ENCODE assay signal across 20 cellular contexts in genomic region chr5:541148-541887, GRCh38. TPM values are rescaled to one million over a fixed set of nuclear protein-coding genes. Genes with fewer than 3 reads are reported as not detected.
DNase-seq lines count a peak whose midpoint lies in the region; ATAC-seq and TF ChIP-seq lines count a peak whose summit lies in the region.
"Had no signal": no experiment of that assay in that cellular context is flagged by ENCODE, and none has a peak within 500 bp of the region (broad histone marks: within the 10 kb centered on the region; RNA-seq: fewer than 3 reads in every experiment).

No MANE protein-coding gene starts in this region.

- H3K36me3 Mint-ChIP-seq in H9 (ENCODE audit: insufficient read depth in 1 of 3, low read depth in 3 of 3), result no peaks in the 10 kb centered on the region
- H3K36me3 Mint-ChIP-seq in glutamatergic neuron (ENCODE audit: unreplicated experiment), result no peaks in the 10 kb centered on the region
- H3K36me3 Mint-ChIP-seq: activated naive CD4-positive, alpha-beta T cell treated with anti-CD3 and anti-CD28 coated beads, Interleukin-2, amount 50 U/mL, for 72 hours; brain had no signal

- H3K18ac ChIP-seq in H9 (ENCODE audit: insufficient read length, low read depth, low read length), result no peak overlapping the region
- H3K18ac ChIP-seq in neuronal stem cell (ENCODE audit: low read length), result peak overlapping the region; percentile 64

- no peak overlapping the region for H2BK20ac ChIP-seq in H9 (ENCODE audit: low read depth, low read length, poor library complexity, severe bottlenecking)

- peaks cover 44% of the 10 kb centered on the region for H3K27me3 Mint-ChIP-seq in H9 (ENCODE audit: low read depth)
- H3K27me3 Mint-ChIP-seq in glutamatergic neuron (ENCODE audit: unreplicated experiment), result peaks cover 3% of the 10 kb centered on the region

- H3K23me2 ChIP-seq in H9 (ENCODE audit: insufficient read length, low read depth, low read length, poor library complexity, severe bottlenecking), result no peaks in the 10 kb centered on the region

- H3K27ac Mint-ChIP-seq in H9 (no peak overlapping the region), glutamatergic neuron (ENCODE audit: unreplicated experiment) (no peak overlapping the region)
- H3K27ac Mint-ChIP-seq: activated naive CD4-positive, alpha-beta T cell treated with anti-CD3 and anti-CD28 coated beads, Interleukin-2, amount 50 U/mL, for 72 hours had no signal

- H4K91ac ChIP-seq in H9 (ENCODE audit: insufficient read length, low read depth, low read length) (no peak overlapping the region), neuronal stem cell (ENCODE audit: low read depth, low read length, poor library complexity) (no peak overlapping the region)

- no peak overlapping the region for H2BK5ac ChIP-seq in H9 (ENCODE audit: insufficient read length, low read length)
- H2BK5ac ChIP-seq in neuronal stem cell (ENCODE audit: low read length), result no peak overlapping the region

- H3K36me3 ChIP-seq in neuronal stem cell (replicated peaks in 1 of 2; ENCODE audit: control insufficient read depth in 2 of 2, insufficient read depth in 2 of 2, low read length in 2 of 2), result no peaks in the 10 kb centered on the region

- no peak overlapping the region for H3K4ac ChIP-seq in H9 (ENCODE audit: low read depth, low read length)
- H3K4ac ChIP-seq in neuronal stem cell (ENCODE audit: low read length), result no peak overlapping the region

- no peaks in the 10 kb centered on the region for H3K79me2 ChIP-seq in H9 (ENCODE audit: insufficient read depth, low read length)

- H3K9ac ChIP-seq in H9 (ENCODE audit: extremely low read depth, insufficient read length, low read length), result no peak overlapping the region
- H3K9ac ChIP-seq in neuronal stem cell (ENCODE audit: low read depth, low read length, poor library complexity), result no peak overlapping the region

- H2AFZ ChIP-seq in H9 (ENCODE audit: low read length), result no peak overlapping the region
- H2AFZ ChIP-seq in neuronal stem cell (ENCODE audit: low read length), result no peak overlapping the region
- H2AFZ ChIP-seq: PC-9 had no signal

- no peak overlapping the region for H4K5ac ChIP-seq in H9 (ENCODE audit: insufficient read length, low read depth, low read length)

- H3K79me1 ChIP-seq in H9 (ENCODE audit: insufficient read depth, low read depth, low read length, poor library complexity, severe bottlenecking) (no peaks in the 10 kb centered on the region), neuronal stem cell (ENCODE audit: low read depth, low read length) (peaks cover 3% of the 10 kb centered on the region)

- H3K4me1 Mint-ChIP-seq in H9, result peaks cover 0 to 5% of the 10 kb centered on the region in 2 experiments; a peak in 1 of 4 replicates
- H3K4me1 Mint-ChIP-seq in glutamatergic neuron (ENCODE audit: low read depth, unreplicated experiment), result peaks cover 1% of the 10 kb centered on the region

- H3K4me3 ChIP-seq in neuronal stem cell (ENCODE audit: low read length in 2 of 2), result no peak overlapping the region
- H3K4me3 ChIP-seq: PC-9, SK-N-MC had no signal

- H2BK12ac ChIP-seq in H9 (ENCODE audit: insufficient read length, low read depth, low read length) (no peak overlapping the region), neuronal stem cell (ENCODE audit: low read length) (no peak overlapping the region)

- H3K4me2 ChIP-seq in H9 (ENCODE audit: insufficient read depth, insufficient read length, low read length) (no peak overlapping the region), neuronal stem cell (ENCODE audit: insufficient read depth, low read length, poor library complexity, severe bottlenecking) (no peak overlapping the region)
- H3K4me2 ChIP-seq: PC-9 had no signal

- no peak for TF ChIP-seq CTCF in H9 (conservative IDR thresholded peaks at IDR 0.05)
- TF ChIP-seq CTCF in glutamatergic neuron (IDR thresholded peaks at IDR 0.05; ENCODE audit: partially characterized antibody, unreplicated experiment), result no peak

- H3K4me1 ChIP-seq in H9 (ENCODE audit: insufficient read depth, low read length) (no peaks in the 10 kb centered on the region), neuronal stem cell (ENCODE audit: control insufficient read depth in 2 of 2, insufficient read depth in 1 of 2, low read depth in 1 of 2, low read length in 2 of 2) (peaks cover 10% of the 10 kb centered on the region in 2 donors)

- no peak overlapping the region for H3K4me3 Mint-ChIP-seq in H9
- no peak overlapping the region for H3K4me3 Mint-ChIP-seq in glutamatergic neuron (ENCODE audit: unreplicated experiment)

- no peak overlapping the region for H3K27ac ChIP-seq in H9 (ENCODE audit: insufficient read length, low read depth, low read length)
- no peak overlapping the region for H3K27ac ChIP-seq in neuronal stem cell (replicated peaks; ENCODE audit: low read length)
- H3K27ac ChIP-seq: 22Rv1, PC-9, SK-N-MC had no signal

- no peak overlapping the region for H2BK15ac ChIP-seq in H9 (ENCODE audit: low read depth, low read length)
- H2BK15ac ChIP-seq in neuronal stem cell (ENCODE audit: low read length), result no peak overlapping the region

- H3K14ac ChIP-seq in H9 (ENCODE audit: insufficient read depth, low read length), result no peak overlapping the region
- H3K14ac ChIP-seq in neuronal stem cell (ENCODE audit: low read length), result no peak overlapping the region

- H3K27me3 ChIP-seq in H9 (ENCODE audit: insufficient read depth, low read length) (no peaks in the 10 kb centered on the region), neuronal stem cell (ENCODE audit: control insufficient read depth in 3 of 3, insufficient read depth in 3 of 3, low read depth in 1 of 3, low read length in 3 of 3) (peaks cover 0 to 54% (median 0%) of the 10 kb centered on the region in 3 experiments)

- peak; percentile 37 for DNase-seq in activated CD4-positive, CD25-positive, alpha-beta regulatory T cell treated with anti-CD3 and anti-CD28 coated beads, Interleukin-2, amount 50 U/mL, for 72 hours
- peak; percentile 71 for DNase-seq in H9
- peak; percentile 8 for DNase-seq in glutamatergic neuron
- DNase-seq in neuronal stem cell (ENCODE audit: low spot score), result no peak
- DNase-seq in COLO668 (lab: John Stamatoyannopoulos, UW; ENCODE audit: unreplicated experiment), result no peak
- DNase-seq: activated CD4-positive, CD25-positive, alpha-beta regulatory T cell; cortex of kidney; NCI-H1436 treated with DMSO at 0.1 percent for 48 hours; NCI-H2171 treated with DMSO at 0.1 percent for 48 hours; NCI-H748 treated with DMSO at 0.1 percent for 48 hours; occipital lobe; PC-9; stimulated activated CD4-positive, alpha-beta T cell treated with anti-CD3 and anti-CD28 coated beads, Interleukin-4, amount 100 ng/mL, for 1 hour had no signal

- H3K56ac ChIP-seq in H9 (ENCODE audit: insufficient read length, low read depth, low read length), result no peak overlapping the region

- no peak overlapping the region for H3T11ph ChIP-seq in H9 (ENCODE audit: low read length)

- no CpG with 5 or more reads among the region's 16 CpGs for WGBS in H9 (ENCODE audit: extremely low coverage, insufficient read length, low lambda C conversion rate)
- no CpG with 5 or more reads among the region's 16 CpGs for WGBS in neuronal stem cell (ENCODE audit: extremely low coverage in 2 of 2, insufficient read length in 2 of 2, insufficient replicate concordance in 1 of 2), 2 donors

- H2BK120ac ChIP-seq in H9 (ENCODE audit: low read depth, low read length, poor library complexity, severe bottlenecking), result no peak overlapping the region
- no peak overlapping the region for H2BK120ac ChIP-seq in neuronal stem cell (ENCODE audit: low read depth, low read length)

- H4K8ac ChIP-seq in H9 (replicated peaks; ENCODE audit: insufficient read length, low read depth, low read length) (no peak overlapping the region), neuronal stem cell (ENCODE audit: low read depth, low read length) (peak overlapping the region; percentile 43)

- no peaks in the 10 kb centered on the region for H4K20me1 ChIP-seq in H9 (ENCODE audit: control insufficient read depth, insufficient read depth, insufficient read length)

- H2AK5ac ChIP-seq in H9 (ENCODE audit: insufficient read length, low read length) (no peak overlapping the region), neuronal stem cell (ENCODE audit: low read depth, low read length) (peak overlapping the region; percentile 94)

- no peak for ATAC-seq in activated CD4-positive, CD25-positive, alpha-beta regulatory T cell treated with anti-CD3 and anti-CD28 coated beads, Interleukin-2, amount 50 U/mL, for 24 hours
- ATAC-seq in GM21423 (IDR thresholded peaks at IDR 0.05; ENCODE audit: unreplicated experiment) (no peak), HG02970 (IDR thresholded peaks at IDR 0.05; ENCODE audit: low FRiP score, unreplicated experiment) (no peak)

- no peak overlapping the region for H3K23ac ChIP-seq in H9 (ENCODE audit: insufficient read length, low read depth, low read length)
- H3K23ac ChIP-seq in neuronal stem cell (ENCODE audit: low read depth, low read length, poor library complexity), result peak overlapping the region; percentile 31

- H3K9me3 ChIP-seq in H9 (ENCODE audit: control insufficient read depth, low read depth, low read length), result no peaks in the 10 kb centered on the region
- peaks cover 0 to 2% of the 10 kb centered on the region in 2 donors for H3K9me3 ChIP-seq in neuronal stem cell (replicated peaks in 1 of 2; ENCODE audit: control insufficient read depth in 2 of 2, insufficient read depth in 1 of 2, low read depth in 1 of 2, low read length in 2 of 2)

- H3K9me3 Mint-ChIP-seq in H9 (no peaks in the 10 kb centered on the region), glutamatergic neuron (ENCODE audit: unreplicated experiment) (peaks cover 10% of the 10 kb centered on the region)
- H3K9me3 Mint-ChIP-seq: activated naive CD4-positive, alpha-beta T cell treated with anti-CD3 and anti-CD28 coated beads, Interleukin-2, amount 50 U/mL, for 72 hours had no signal

RNA-seq across cellular contexts. Expression of gene SLC9A3, which starts 17.1 kb away (rescaled TPM):
- total RNA-seq in H9 (2021) (0.75 and 0.85 TPM in 2 replicates), glutamatergic neuron (ENCODE audit: unreplicated experiment) (1.1 TPM)
- polyA plus RNA-seq in neuronal stem cell (2013, experiment 1 of 2), result 3.3 TPM
- 3.2 TPM for polyA plus RNA-seq in neuronal stem cell (2013, experiment 2 of 2)

Comparison
In these comparisons a context has a peak if more than half of its experiments do, and no peak if none do; other contexts are left out.
1. DNase-seq: peak in activated CD4-positive, CD25-positive, alpha-beta regulatory T cell treated with anti-CD3 and anti-CD28 coated beads, Interleukin-2, amount 50 U/mL, for 72 hours (single experiment), H9 (single experiment) and glutamatergic neuron (single experiment); none in neuronal stem cell (single experiment) and COLO668 (single experiment).